Comparison of ENCODE assay signal across 10 cellular contexts in the genomic region with DNA sequence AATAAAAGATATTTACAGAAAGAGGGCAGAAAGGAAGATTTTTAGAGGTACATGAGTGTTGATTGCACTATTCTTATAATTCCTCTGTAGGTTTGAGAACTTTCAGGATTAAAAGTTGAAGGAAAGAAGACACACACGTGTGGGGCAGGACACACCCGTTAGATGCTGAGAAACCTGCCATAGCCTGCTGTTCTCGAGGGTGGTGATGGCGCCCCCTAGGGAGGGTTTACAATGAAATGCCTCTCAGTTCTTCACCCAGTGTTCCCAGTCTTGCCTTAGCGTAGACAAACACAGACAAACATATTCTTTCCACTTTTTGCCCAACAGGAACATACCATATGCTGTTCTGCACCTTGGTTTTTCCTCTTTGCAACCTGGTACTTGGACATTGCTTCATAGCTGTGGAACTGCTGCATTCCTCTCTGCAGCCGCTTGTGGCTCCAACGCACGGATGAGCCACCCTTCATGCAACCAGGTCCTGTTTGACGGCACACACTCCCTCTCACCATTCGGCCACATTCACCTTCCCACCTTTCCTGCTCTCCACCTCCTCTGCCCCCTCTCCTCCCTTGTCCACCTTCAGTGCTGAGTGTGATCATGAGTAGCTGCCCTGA. TPM values are rescaled to one million over a fixed set of nuclear protein-coding genes. Genes with fewer than 3 reads are reported as not detected.
DNase-seq lines count a peak whose midpoint lies in the region; ATAC-seq and TF ChIP-seq lines count a peak whose summit lies in the region.
"Had no signal": no experiment of that assay in that cellular context is flagged by ENCODE, and none has a peak within 500 bp of the region (broad histone marks: within the 10 kb centered on the region; RNA-seq: fewer than 3 reads in every experiment).

No MANE protein-coding gene starts in this region.

- DNase-seq in CD1c-positive myeloid dendritic cell (ENCODE audit: extremely low spot score) (peak; percentile 16), HuH-7 (ENCODE audit: low spot score) (peak; percentile 53), adrenal gland (peak in 4 of 7 donors; percentile 61 to 73 (median 70)), neural crest cell (ENCODE audit: low read depth, low spot score) (no peak), mesenteric fat pad (ENCODE audit: low spot score) (no peak), NCI-H1694 treated with DMSO at 0.1 percent for 48 hours (lab: John Stamatoyannopoulos, UW) (no peak), NOMO-1 treated with dmso at 0.1 percent for 144 hours (lab: John Stamatoyannopoulos, UW; ENCODE audit: unreplicated experiment) (no peak)
- DNase-seq: activated B cell treated with CpG ODN at 0.5 μM for 24 hours had no signal

- no peaks in the 10 kb centered on the region for H3K9me3 ChIP-seq in adrenal gland (replicated peaks in 1 of 3)
- H3K9me3 ChIP-seq: HAP-1 had no signal

- no peaks in the 10 kb centered on the region for H3K27me3 Mint-ChIP-seq in neural crest cell (ENCODE audit: low read depth)

- intact Hi-C loops in adrenal gland (cut with DNase I): no loop called here

- no peaks in the 10 kb centered on the region for H3K36me3 ChIP-seq in adrenal gland (replicated peaks in 1 of 2)
- H3K36me3 ChIP-seq: HAP-1 had no signal

- TF ChIP-seq POLR2A in adrenal gland (IDR thresholded peaks at IDR 0.05): no peak

- 70 to 75% (median 73%) methylated on average over 9 to 10 of the region's 10 CpGs for WGBS in adrenal gland, 4 donors

- H3K4me1 ChIP-seq in adrenal gland (replicated peaks in 1 of 2): peaks cover 34 to 38% of the 10 kb centered on the region in 2 donors
- H3K4me1 ChIP-seq: HAP-1 had no signal

- H3K4me3 Mint-ChIP-seq in neural crest cell: no peak overlapping the region
- H3K4me3 Mint-ChIP-seq: activated B cell treated with CpG ODN at 0.5 μM for 24 hours had no signal

- no peak overlapping the region for H3K4me3 ChIP-seq in adrenal gland
- H3K4me3 ChIP-seq: HAP-1 had no signal

- no peak for ATAC-seq in GM18873 (IDR thresholded peaks at IDR 0.05; ENCODE audit: low FRiP score, unreplicated experiment)

- no peaks in the 10 kb centered on the region for H3K27me3 ChIP-seq in adrenal gland

- H3K27ac ChIP-seq in adrenal gland: no peak overlapping the region

- peaks cover 19% of the 10 kb centered on the region for H3K4me1 Mint-ChIP-seq in neural crest cell
- H3K4me1 Mint-ChIP-seq: activated B cell treated with CpG ODN at 0.5 μM for 24 hours had no signal

- TF ChIP-seq CTCF in adrenal gland (IDR thresholded peaks at IDR 0.05) (peak; percentile 7 to 51 (median 34)), neural crest cell (conservative IDR thresholded peaks at IDR 0.05) (peak; percentile 20)

- peaks cover 3% of the 10 kb centered on the region for H3K9me3 Mint-ChIP-seq in neural crest cell

- no peaks in the 10 kb centered on the region for H3K36me3 Mint-ChIP-seq in neural crest cell (ENCODE audit: low read depth)

- H3K27ac Mint-ChIP-seq in neural crest cell (ENCODE audit: unreplicated experiment): no peak overlapping the region
- H3K27ac Mint-ChIP-seq: activated B cell treated with CpG ODN at 0.5 μM for 24 hours had no signal

RNA-seq across cellular contexts. Expression of gene HSPA12A, which starts 23.3 kb away (rescaled TPM):
- total RNA-seq in adrenal gland (10 to 100 TPM; 28.9 to 61.3 (median 49.6) TPM), neural crest cell (7.4 and 7.6 TPM in 2 replicates), mesenteric fat pad (86.9 TPM)
- polyA plus RNA-seq in adrenal gland: 10 to 100 TPM; 20.1 to 35.7 (median 21.8) TPM

Comparison
In these comparisons a context has a peak if more than half of its experiments do, and no peak if none do; other contexts are left out.
1. DNase-seq: peak in CD1c-positive myeloid dendritic cell (single experiment), HuH-7 (single experiment) and adrenal gland (4 of 7); none in neural crest cell (single experiment), mesenteric fat pad (single experiment), NCI-H1694 treated with DMSO at 0.1 percent for 48 hours (single experiment) and NOMO-1 treated with dmso at 0.1 percent for 144 hours (single experiment).